ENCODE assay signal across 8 cellular contexts in the genomic region with DNA sequence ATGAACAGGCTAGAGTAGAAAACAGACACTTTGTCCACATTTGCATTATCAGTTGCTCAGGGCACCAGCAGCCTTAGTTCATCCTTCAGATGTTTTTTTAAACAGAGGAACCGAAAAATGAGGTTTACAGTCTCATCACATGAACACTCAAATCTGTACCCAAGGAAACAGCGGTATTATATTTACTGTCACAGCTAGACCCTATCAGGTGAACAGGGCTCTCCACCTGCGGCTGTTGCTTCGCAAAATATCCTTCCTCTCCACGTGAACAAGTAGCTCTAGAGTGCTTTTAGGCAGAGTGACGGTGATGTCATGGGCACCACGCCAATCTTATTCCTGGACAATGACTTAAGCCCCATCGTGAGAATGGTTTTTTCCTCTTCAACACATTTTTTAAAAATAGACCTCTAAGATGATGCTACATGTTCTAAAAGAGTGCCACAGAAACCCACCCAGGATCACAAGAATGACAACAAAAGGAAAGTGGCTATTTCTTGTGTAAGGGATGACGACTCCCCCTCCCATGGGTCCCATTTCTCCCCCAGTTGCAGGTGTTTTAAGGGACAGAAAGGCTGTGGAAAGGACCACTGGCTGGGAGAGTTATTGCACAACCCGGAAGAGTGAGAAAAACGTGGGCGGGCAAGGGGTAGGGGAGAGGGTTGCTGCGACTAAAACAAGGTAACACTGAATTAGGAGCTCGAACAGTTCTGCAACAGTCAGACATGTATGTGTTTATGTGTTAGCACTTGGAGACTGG.
A peak's percentile ranks its signal among the peaks of the same experiment; 100 is the strongest.
DNase-seq lines count a peak whose midpoint lies in the region; ATAC-seq and TF ChIP-seq lines count a peak whose summit lies in the region.

No MANE protein-coding gene starts in this region.

- H3K4me3 ChIP-seq in ACC112 (ENCODE audit: low read depth, low read length): no peak overlapping the region
- H3K4me3 ChIP-seq in SU-DHL-6 (ENCODE audit: insufficient read depth, low read length, poor library complexity, severe bottlenecking): no peak overlapping the region
- H3K4me3 ChIP-seq in neuronal stem cell (ENCODE audit: low read length in 2 of 2): no peak overlapping the region

- H3K27ac ChIP-seq in ACC112 (ENCODE audit: low read depth, low read length) (peak overlapping the region; percentile 65), SU-DHL-6 (ENCODE audit: low read depth, low read length) (peak overlapping the region; percentile 70), neuronal stem cell (replicated peaks; ENCODE audit: low read length) (no peak overlapping the region)

- H3K18ac ChIP-seq in neuronal stem cell (ENCODE audit: low read length): no peak overlapping the region

- H3K27me3 ChIP-seq in ACC112 (ENCODE audit: insufficient read depth, low read length) (no peaks in the 10 kb centered on the region), SU-DHL-6 (ENCODE audit: low read length) (no peaks in the 10 kb centered on the region), neuronal stem cell (ENCODE audit: control insufficient read depth in 3 of 3, insufficient read depth in 3 of 3, low read depth in 1 of 3, low read length in 3 of 3) (no peaks in the 10 kb centered on the region)

- no peak overlapping the region for H2BK15ac ChIP-seq in neuronal stem cell (ENCODE audit: low read length)

- POLR2A ChIA-PET in T-cell (lab: Charles Lee): no interaction called here

- H3K4ac ChIP-seq in neuronal stem cell (ENCODE audit: low read length): no peak overlapping the region

- no peak overlapping the region for H3K14ac ChIP-seq in neuronal stem cell (ENCODE audit: low read length)

- DNase-seq in sciatic nerve (ENCODE audit: low spot score) (no peak), pons (ENCODE audit: low spot score) (no peak), neuronal stem cell (ENCODE audit: low spot score) (no peak), T-cell (no peak)

- no peaks in the 10 kb centered on the region for H4K20me1 ChIP-seq in SU-DHL-6 (ENCODE audit: low read depth, low read length)

- H2AFZ ChIP-seq in ACC112 (ENCODE audit: low read length, unreplicated experiment): no peak overlapping the region
- peak overlapping the region; percentile 18 for H2AFZ ChIP-seq in SU-DHL-6 (ENCODE audit: low read depth, low read length, severe bottlenecking)
- H2AFZ ChIP-seq in neuronal stem cell (ENCODE audit: low read length): no peak overlapping the region

- CTCF ChIA-PET in T-cell (lab: Charles Lee): interaction anchor here in 1 of 2 donors (0.6 kb wide), 1 partner anchor 16 kb away, joined by 3 read pairs; no protein-coding TSS in a partner anchor

- H2AK5ac ChIP-seq in neuronal stem cell (ENCODE audit: low read depth, low read length): no peak overlapping the region

- H3K36me3 ChIP-seq in ACC112 (ENCODE audit: insufficient read depth, low read length) (peaks cover 45% of the 10 kb centered on the region), SU-DHL-6 (ENCODE audit: low read length) (no peaks in the 10 kb centered on the region), neuronal stem cell (replicated peaks in 1 of 2; ENCODE audit: control insufficient read depth in 2 of 2, insufficient read depth in 2 of 2, low read length in 2 of 2) (peaks cover 8 to 44% of the 10 kb centered on the region in 2 donors)

- H3K79me2 ChIP-seq in ACC112 (ENCODE audit: control insufficient read depth, insufficient read depth, low read length, unreplicated experiment): peaks cover 5% of the 10 kb centered on the region
- H3K79me2 ChIP-seq in SU-DHL-6 (ENCODE audit: insufficient read depth, low read length): no peaks in the 10 kb centered on the region

- H4K8ac ChIP-seq in neuronal stem cell (ENCODE audit: low read depth, low read length): no peak overlapping the region

- no peak overlapping the region for H2BK5ac ChIP-seq in neuronal stem cell (ENCODE audit: low read length)

- no peaks in the 10 kb centered on the region for H3K9me2 ChIP-seq in SU-DHL-6 (replicated peaks; ENCODE audit: insufficient read depth, low read length)

- peaks cover 18% of the 10 kb centered on the region for H3F3A ChIP-seq in SU-DHL-6 (ENCODE audit: insufficient read depth)

- H3K27ac Mint-ChIP-seq in T-cell: no peak overlapping the region

- TF ChIP-seq CTCF in SU-DHL-6 (IDR thresholded peaks at IDR 0.05; ENCODE audit: insufficient read depth, low read length, poor library complexity, severe bottlenecking): no peak

- no peaks in the 10 kb centered on the region for H3K9me3 ChIP-seq in SU-DHL-6 (ENCODE audit: insufficient read depth, low read length)
- no peaks in the 10 kb centered on the region for H3K9me3 ChIP-seq in neuronal stem cell (replicated peaks in 1 of 2; ENCODE audit: control insufficient read depth in 2 of 2, insufficient read depth in 1 of 2, low read depth in 1 of 2, low read length in 2 of 2)

- peaks cover 38% of the 10 kb centered on the region for H3K4me1 ChIP-seq in ACC112 (ENCODE audit: control insufficient read depth, insufficient read depth, low read length, unreplicated experiment)
- H3K4me1 ChIP-seq in neuronal stem cell (ENCODE audit: control insufficient read depth in 2 of 2, insufficient read depth in 1 of 2, low read depth in 1 of 2, low read length in 2 of 2): peaks cover 0 to 5% of the 10 kb centered on the region in 2 donors

- H3K4me1 Mint-ChIP-seq in T-cell: no peaks in the 10 kb centered on the region

- peaks cover 4 to 12% (median 7%) of the 10 kb centered on the region in 3 donors for H3K9me3 Mint-ChIP-seq in T-cell

- H2BK120ac ChIP-seq in neuronal stem cell (ENCODE audit: low read depth, low read length): no peak overlapping the region

- H3K27me3 Mint-ChIP-seq in T-cell: no peaks in the 10 kb centered on the region

- H3K79me1 ChIP-seq in neuronal stem cell (ENCODE audit: low read depth, low read length): no peaks in the 10 kb centered on the region

- H3K4me3 Mint-ChIP-seq in T-cell: no peak overlapping the region

- peaks cover 14% of the 10 kb centered on the region for H3K36me3 Mint-ChIP-seq in T-cell

- no CpG with 5 or more reads among the region's 14 CpGs for WGBS in neuronal stem cell (ENCODE audit: extremely low coverage in 2 of 2, insufficient read length in 2 of 2, insufficient replicate concordance in 1 of 2), 2 donors

- H2BK12ac ChIP-seq in neuronal stem cell (ENCODE audit: low read length): no peak overlapping the region

- no peak overlapping the region for H4K91ac ChIP-seq in neuronal stem cell (ENCODE audit: low read depth, low read length, poor library complexity)

- H3K23ac ChIP-seq in neuronal stem cell (ENCODE audit: low read depth, low read length, poor library complexity): no peak overlapping the region

- H3K4me2 ChIP-seq in SU-DHL-6 (ENCODE audit: low read depth, low read length, poor library complexity, severe bottlenecking) (peak overlapping the region; percentile 42), neuronal stem cell (ENCODE audit: insufficient read depth, low read length, poor library complexity, severe bottlenecking) (no peak overlapping the region)

- intact Hi-C loops in sciatic nerve (cut with DNase I): no loop called here

- peak; percentile 87 for ATAC-seq in GM19452 (IDR thresholded peaks at IDR 0.05; ENCODE audit: unreplicated experiment)
- peak; percentile 93 for ATAC-seq in HG03378 (IDR thresholded peaks at IDR 0.05; ENCODE audit: unreplicated experiment)
- peak; percentile 47 for ATAC-seq in sciatic nerve
- ATAC-seq in T-cell (replicated peaks in 1 of 4): no peak

- H3K9ac ChIP-seq in SU-DHL-6 (ENCODE audit: low read length) (peak overlapping the region; percentile 12; the same call in 1 of the 2 replicates), neuronal stem cell (ENCODE audit: low read depth, low read length, poor library complexity) (no peak overlapping the region)

Comparison
In these comparisons a context has a peak if more than half of its experiments do, and no peak if none do; other contexts are left out.
1. ATAC-seq: peak in GM19452 (single experiment), HG03378 (single experiment) and sciatic nerve (single experiment); none in T-cell (0 of 4).